ENCODE assay signal across 1 cellular context in the genomic region with DNA sequence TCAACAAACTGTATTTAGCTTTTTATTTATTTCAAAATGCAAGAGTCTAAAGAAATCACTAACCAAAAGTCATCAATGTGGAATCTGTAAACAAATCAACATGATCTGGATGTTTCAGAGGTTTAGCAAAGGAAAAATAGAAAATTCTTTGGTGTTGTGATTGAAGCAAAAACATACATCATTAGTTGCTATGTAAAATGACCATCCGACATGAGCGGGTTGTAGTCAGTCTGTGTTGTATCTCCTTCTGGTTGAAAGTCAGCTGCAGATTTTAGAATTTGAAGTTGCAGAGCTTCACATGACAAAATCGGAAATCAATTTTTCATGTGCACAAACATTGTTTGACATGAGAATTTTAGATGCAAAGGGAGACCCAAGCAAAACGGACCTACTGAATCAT.
TF ChIP-seq lines count a peak whose summit lies in the region.

No MANE protein-coding gene starts in this region.

TF ChIP-seq in SK-N-SH treated with all-trans-retinoic acid at 6 μM for 48 hours, 23 proteins besides CTCF, POLR2A, EP300 and RAD21 (continued from another document):
- TF ChIP-seq, protein P1, sequence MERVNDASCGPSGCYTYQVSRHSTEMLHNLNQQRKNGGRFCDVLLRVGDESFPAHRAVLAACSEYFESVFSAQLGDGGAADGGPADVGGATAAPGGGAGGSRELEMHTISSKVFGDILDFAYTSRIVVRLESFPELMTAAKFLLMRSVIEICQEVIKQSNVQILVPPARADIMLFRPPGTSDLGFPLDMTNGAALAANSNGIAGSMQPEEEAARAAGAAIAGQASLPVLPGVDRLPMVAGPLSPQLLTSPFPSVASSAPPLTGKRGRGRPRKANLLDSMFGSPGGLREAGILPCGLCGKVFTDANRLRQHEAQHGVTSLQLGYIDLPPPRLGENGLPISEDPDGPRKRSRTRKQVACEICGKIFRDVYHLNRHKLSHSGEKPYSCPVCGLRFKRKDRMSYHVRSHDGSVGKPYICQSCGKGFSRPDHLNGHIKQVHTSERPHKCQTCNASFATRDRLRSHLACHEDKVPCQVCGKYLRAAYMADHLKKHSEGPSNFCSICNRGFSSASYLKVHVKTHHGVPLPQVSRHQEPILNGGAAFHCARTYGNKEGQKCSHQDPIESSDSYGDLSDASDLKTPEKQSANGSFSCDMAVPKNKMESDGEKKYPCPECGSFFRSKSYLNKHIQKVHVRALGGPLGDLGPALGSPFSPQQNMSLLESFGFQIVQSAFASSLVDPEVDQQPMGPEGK (CRISPR knock-in tag; IDR thresholded peaks at IDR 0.05; ENCODE audit: borderline replicate concordance), result no peak
- no peak for TF ChIP-seq ZFP3 (CRISPR knock-in tag; IDR thresholded peaks at IDR 0.05)
